Comparison of ENCODE assay signal across 1 cellular context in genomic region chr6:43770417-43771209, GRCh38.
TF ChIP-seq lines count a peak whose summit lies in the region.

No MANE protein-coding gene starts in this region.

TF ChIP-seq in K562, 482 proteins besides CTCF, POLR2A, EP300 and RAD21 (continued from another document and continues in another):
- TF ChIP-seq CLOCK (CRISPR knock-in tag; IDR thresholded peaks at IDR 0.05; ENCODE audit: borderline replicate concordance) = no peak
- TF ChIP-seq ZNF212 (CRISPR knock-in tag; IDR thresholded peaks at IDR 0.05) = no peak
- no peak for TF ChIP-seq POLR2B (IDR thresholded peaks at IDR 0.05; ENCODE audit: low read depth, partially characterized antibody)
- TF ChIP-seq PCBP1 (IDR thresholded peaks at IDR 0.05; ENCODE audit: low read depth, low read length, poor library complexity, severe bottlenecking) = peak; percentile 75
- no peak for TF ChIP-seq ZKSCAN8 (CRISPR knock-in tag; IDR thresholded peaks at IDR 0.05)
- peak; percentile 24 for TF ChIP-seq PRPF4 (IDR thresholded peaks at IDR 0.05; ENCODE audit: insufficient read depth, low read depth, low read length, poor library complexity, severe bottlenecking)
- TF ChIP-seq CEBPG (CRISPR knock-in tag; IDR thresholded peaks at IDR 0.05) = no peak
- no peak for TF ChIP-seq CEBPG (tag; conservative IDR thresholded peaks at IDR 0.05 in 1 of 2, IDR thresholded peaks at IDR 0.05 in 1 of 2)
- no peak for TF ChIP-seq PHF20 (IDR thresholded peaks at IDR 0.05; ENCODE audit: partially characterized antibody)
- TF ChIP-seq ZNF830 (CRISPR knock-in tag; IDR thresholded peaks at IDR 0.05) = no peak; the same call in 1 of the 2 replicates
- TF ChIP-seq AFF1 (IDR thresholded peaks at IDR 0.05; ENCODE audit: low read depth in 1 of 2, partially characterized antibody in 2 of 2) = peak; percentile 82 to 92
- TF ChIP-seq ZNF780A (CRISPR knock-in tag; IDR thresholded peaks at IDR 0.05) = peak; percentile 40; the same call in 1 of the 2 replicates
- no peak for TF ChIP-seq ZFP1 (CRISPR knock-in tag; IDR thresholded peaks at IDR 0.05)
- TF ChIP-seq CCNT2 (IDR thresholded peaks at IDR 0.05; ENCODE audit: borderline replicate concordance, extremely low read depth, insufficient read length, low read depth, low read length) = no peak
- TF ChIP-seq ZNF507 (tag; conservative IDR thresholded peaks at IDR 0.05) = no peak
- no peak for TF ChIP-seq MAFK (IDR thresholded peaks at IDR 0.05; ENCODE audit: low read length)
- peak; percentile 45 for TF ChIP-seq MEIS2 (IDR thresholded peaks at IDR 0.05; ENCODE audit: partially characterized antibody)
- TF ChIP-seq TFAM (CRISPR knock-in tag; conservative IDR thresholded peaks at IDR 0.05) = no peak
- TF ChIP-seq SRF (CRISPR knock-in tag; IDR thresholded peaks at IDR 0.05) = 0 out of 4 replicates have a peak, but pooled peaks of 1 of the 2 experiments have one; percentile 2
- no peak for TF ChIP-seq SIX5 (IDR thresholded peaks at IDR 0.05; ENCODE audit: borderline replicate concordance in 1 of 2, insufficient read depth in 1 of 2, low read depth in 1 of 2, low read length in 2 of 2)
- TF ChIP-seq SMAD1 (IDR thresholded peaks at IDR 0.05; ENCODE audit: low read depth, low read length, partially characterized antibody) = peak; percentile 3
- peak; percentile 15 for TF ChIP-seq HNRNPLL (IDR thresholded peaks at IDR 0.05; ENCODE audit: low read depth, low read length, poor library complexity, severe bottlenecking)
- TF ChIP-seq SMARCC2 (IDR thresholded peaks at IDR 0.05; ENCODE audit: low read depth) = 0 out of 2 replicates have a peak, but pooled peaks have one; percentile 47
- TF ChIP-seq ZNF277 (CRISPR knock-in tag; IDR thresholded peaks at IDR 0.05; ENCODE audit: borderline replicate concordance) = no peak
- no peak; the same call in 1 of the 2 replicates for TF ChIP-seq ZBED1 (IDR thresholded peaks at IDR 0.05)
- TF ChIP-seq NR0B1 (IDR thresholded peaks at IDR 0.05; ENCODE audit: partially characterized antibody) = no peak
- no peak for TF ChIP-seq NCOR1 (IDR thresholded peaks at IDR 0.05)
- TF ChIP-seq SFPQ (IDR thresholded peaks at IDR 0.05; ENCODE audit: low read depth, low read length) = no peak
- TF ChIP-seq NCOA1 (IDR thresholded peaks at IDR 0.05; ENCODE audit: low read depth) = no peak
- TF ChIP-seq RFX7 (CRISPR knock-in tag; IDR thresholded peaks at IDR 0.05) = no peak
- 0 out of 2 replicates have a peak, but pooled peaks have one; percentile 86 for TF ChIP-seq RERE (CRISPR knock-in tag; IDR thresholded peaks at IDR 0.05; ENCODE audit: borderline replicate concordance)
- no peak for TF ChIP-seq ZKSCAN1 (IDR thresholded peaks at IDR 0.05; ENCODE audit: low read depth, low read length)
- no peak for TF ChIP-seq ZNF408 (CRISPR knock-in tag; IDR thresholded peaks at IDR 0.05; ENCODE audit: low read depth)
- TF ChIP-seq ZBTB33 (CRISPR knock-in tag; IDR thresholded peaks at IDR 0.05) = no peak
- TF ChIP-seq XRCC5 (IDR thresholded peaks at IDR 0.05; ENCODE audit: low read depth, low read length) = no peak
- TF ChIP-seq MXI1 (IDR thresholded peaks at IDR 0.05; ENCODE audit: low read depth, low read length) = no peak
- no peak for TF ChIP-seq CBFA2T2 (conservative IDR thresholded peaks at IDR 0.05)
- no peak for TF ChIP-seq BDP1 (IDR thresholded peaks at IDR 0.05; ENCODE audit: insufficient read depth, insufficient read length)
- TF ChIP-seq ZBTB1 (CRISPR knock-in tag; IDR thresholded peaks at IDR 0.05; ENCODE audit: borderline replicate concordance, low read depth) = no peak; the same call in 1 of the 2 replicates
- no peak for TF ChIP-seq BRD4 (IDR thresholded peaks at IDR 0.05)
- peak; percentile 69 for TF ChIP-seq POLR2AphosphoS5 (IDR thresholded peaks at IDR 0.05; ENCODE audit: control insufficient read depth, insufficient read depth, low read depth, low read length)
- TF ChIP-seq SLC30A9 (CRISPR knock-in tag; IDR thresholded peaks at IDR 0.05) = no peak
- no peak for TF ChIP-seq EP400 (IDR thresholded peaks at IDR 0.05)
- no peak for TF ChIP-seq RBM15 (IDR thresholded peaks at IDR 0.05; ENCODE audit: insufficient read depth, low read length)
- TF ChIP-seq ELK3 (CRISPR knock-in tag; IDR thresholded peaks at IDR 0.05) = no peak
